Comparison of ENCODE assay signal across 18 cellular contexts in genomic region chr7:47420117-47420780, GRCh38.
"Had no signal": no experiment of that assay in that cellular context is flagged by ENCODE, and none has a peak within 500 bp of the region (broad histone marks: within the 10 kb centered on the region; RNA-seq: fewer than 3 reads in every experiment).

No MANE protein-coding gene starts in this region.

- H3K4me3 Mint-ChIP-seq: central memory CD8-positive, alpha-beta T cell; endodermal cell; memory B cell; neural crest cell had no signal

- H3K27me3 Mint-ChIP-seq: central memory CD8-positive, alpha-beta T cell; memory B cell had no signal

- H3K36me3 ChIP-seq: vagina had no signal

- H3K4me1 Mint-ChIP-seq: central memory CD8-positive, alpha-beta T cell; neural crest cell had no signal

- H3K9me3 Mint-ChIP-seq: central memory CD8-positive, alpha-beta T cell; memory B cell had no signal

- H3K27ac Mint-ChIP-seq: activated naive CD4-positive, alpha-beta T cell treated with anti-CD3 and anti-CD28 coated beads, Interleukin-2, amount 50 U/mL, for 72 hours; endodermal cell; memory B cell had no signal

- H3K27ac ChIP-seq: body of pancreas, left ventricle myocardium inferior, pancreas, skin epidermis, tibial artery, vagina had no signal

- H3K9me3 ChIP-seq: body of pancreas, left ventricle myocardium inferior, pancreas, tibial artery, vagina had no signal

- H3K27me3 ChIP-seq: body of pancreas, pancreas, tibial artery, vagina had no signal

- H3K4me1 ChIP-seq: body of pancreas, pancreas, vagina had no signal

- DNase-seq: activated CD4-positive, CD25-positive, alpha-beta regulatory T cell; activated effector memory CD4-positive, alpha-beta T cell treated with Interleukin-2 at 50 U/mL for 16 hours; activated T-cell treated with anti-CD3 and anti-CD28 coated beads, Interleukin-2, amount 50 U/mL, for 1 hour; amniotic stem cell; endodermal cell; erythroblast; glutamatergic neuron; left ventricle myocardium inferior; pancreas; T-helper 2 cell; tibial artery had no signal

- H3K4me3 ChIP-seq: body of pancreas, left ventricle myocardium inferior, pancreas, skin epidermis, tibial artery, vagina had no signal

- ATAC-seq: activated naive CD4-positive, alpha-beta T cell treated with anti-CD3 and anti-CD28 coated beads, Interleukin-2, amount 50 U/mL, for 72 hours; body of pancreas had no signal

- H3K36me3 Mint-ChIP-seq: activated naive CD4-positive, alpha-beta T cell treated with anti-CD3 and anti-CD28 coated beads, Interleukin-2, amount 50 U/mL, for 72 hours had no signal
